In genomic region chr19:4144666-4145261, GRCh38 we compare ENCODE assay signal across 15 cellular contexts. TPM values are rescaled to one million over a fixed set of nuclear protein-coding genes. Genes with fewer than 3 reads are reported as not detected.
DNase-seq lines count a peak whose midpoint lies in the region; ATAC-seq, FAIRE-seq and TF ChIP-seq lines count a peak whose summit lies in the region.
"Had no signal": no experiment of that assay in that cellular context is flagged by ENCODE, and none has a peak within 500 bp of the region (broad histone marks: within the 10 kb centered on the region; RNA-seq: fewer than 3 reads in every experiment).

No MANE protein-coding gene starts in this region.

- H3K9me3 ChIP-seq in K562 (replicated peaks; ENCODE audit: control insufficient read depth, insufficient read depth, low read depth, low read length): no peaks in the 10 kb centered on the region
- no peaks in the 10 kb centered on the region for H3K9me3 ChIP-seq in lung (ENCODE audit: control insufficient read depth in 2 of 2, insufficient read depth in 1 of 2, low read length in 1 of 2)
- no peaks in the 10 kb centered on the region for H3K9me3 ChIP-seq in CD8-positive, alpha-beta T cell (ENCODE audit: low read length)
- H3K9me3 ChIP-seq: BLaER1 treated with 17β-estradiol and CSF1 and Interleukin-3, amounts not matched to agents 10 nM and 100 nM; body of pancreas had no signal

- TF ChIP-seq CTCF in K562 (IDR thresholded peaks at IDR 0.05 in 2 of 3, conservative IDR thresholded peaks at IDR 0.05 in 1 of 3; ENCODE audit: insufficient read depth in 2 of 3, low read depth in 1 of 3, low read length in 3 of 3) (no peak), lung (IDR thresholded peaks at IDR 0.05; ENCODE audit: control extremely low read depth, extremely low read depth) (no peak)
- TF ChIP-seq CTCF in CD8-positive, alpha-beta T cell (IDR thresholded peaks at IDR 0.05): no peak

- H3K36me3 Mint-ChIP-seq in CD8-positive, alpha-beta T cell: no peaks in the 10 kb centered on the region

- H3K9me3 Mint-ChIP-seq in CD8-positive, alpha-beta T cell: no peaks in the 10 kb centered on the region
- H3K9me3 Mint-ChIP-seq: activated T-cell treated with anti-CD3 and anti-CD28 coated beads, Interleukin-2, amount 50 U/mL, for 4 hours; stimulated activated naive CD8-positive, alpha-beta T cell treated with anti-CD3 and anti-CD28 coated beads, Interleukin-15, Interleukin-2, amounts not matched to agents 100 ng/mL and 50 ng/mL, for 24 hours had no signal

- H3K4me1 Mint-ChIP-seq in CD8-positive, alpha-beta T cell (ENCODE audit: low read depth): peaks cover 6% of the 10 kb centered on the region

- H3K27me3 ChIP-seq in K562 (ENCODE audit: control insufficient read depth in 2 of 2, insufficient read depth in 2 of 2, low read length in 2 of 2) (no peaks in the 10 kb centered on the region), lung (ENCODE audit: control insufficient read depth, insufficient read depth) (no peaks in the 10 kb centered on the region)
- peaks cover 3% of the 10 kb centered on the region for H3K27me3 ChIP-seq in CD8-positive, alpha-beta T cell (ENCODE audit: insufficient read depth, low read length)
- H3K27me3 ChIP-seq: BLaER1 treated with 17β-estradiol and CSF1 and Interleukin-3, amounts not matched to agents 10 nM and 100 nM; body of pancreas had no signal

- H3K9ac ChIP-seq in K562 (ENCODE audit: insufficient read depth in 1 of 2, low read depth in 2 of 2, low read length in 2 of 2): peak overlapping the region in 1 of 2 experiments; percentile 4; a peak in 1 of 4 replicates
- H3K9ac ChIP-seq: BLaER1 treated with 17β-estradiol and CSF1 and Interleukin-3, amounts not matched to agents 10 nM and 100 nM had no signal

- H3K27ac ChIP-seq in K562 (ENCODE audit: extremely low read depth, low read depth, low read length) (no peak overlapping the region), lung (ENCODE audit: low read depth in 1 of 2, low read length in 1 of 2) (no peak overlapping the region)
- no peak overlapping the region for H3K27ac ChIP-seq in CD8-positive, alpha-beta T cell (ENCODE audit: low read depth, low read length)
- H3K27ac ChIP-seq: body of pancreas had no signal

- H3K27me3 Mint-ChIP-seq in CD8-positive, alpha-beta T cell (ENCODE audit: low read depth): peaks cover 22% of the 10 kb centered on the region

- H3K4me3 Mint-ChIP-seq in CD8-positive, alpha-beta T cell: no peak overlapping the region
- H3K4me3 Mint-ChIP-seq: activated T-cell treated with anti-CD3 and anti-CD28 coated beads, Interleukin-2, amount 50 U/mL, for 4 hours; stimulated activated naive CD8-positive, alpha-beta T cell treated with anti-CD3 and anti-CD28 coated beads, Interleukin-15, Interleukin-2, amounts not matched to agents 100 ng/mL and 50 ng/mL, for 24 hours had no signal

- intact Hi-C loops in K562 (cut with micrococcal nuclease): loop anchor here (1.0 kb wide), 1 partner anchor 38 kb away; the partner anchor contains the start of genes ANKRD24 and SIRT6
- intact Hi-C loops in CD8-positive, alpha-beta T cell (cut with DNase I, micrococcal nuclease): no loop called here

- peaks cover 7 to 30% of the 10 kb centered on the region in 2 experiments; a peak in 4 of 5 replicates for H3K4me1 ChIP-seq in K562 (replicated peaks in 1 of 2; ENCODE audit: control insufficient read depth in 2 of 2, insufficient read depth in 2 of 2, low read length in 2 of 2)
- H3K4me1 ChIP-seq in lung (ENCODE audit: control insufficient read depth in 2 of 2, insufficient read depth in 2 of 2, low read length in 2 of 2): no peaks in the 10 kb centered on the region
- H3K4me1 ChIP-seq in CD8-positive, alpha-beta T cell (ENCODE audit: insufficient read depth, low read length): peaks cover 8% of the 10 kb centered on the region

- H3K27ac Mint-ChIP-seq in CD8-positive, alpha-beta T cell: no peak overlapping the region
- H3K27ac Mint-ChIP-seq: stimulated activated naive CD8-positive, alpha-beta T cell treated with anti-CD3 and anti-CD28 coated beads, Interleukin-15, Interleukin-2, amounts not matched to agents 100 ng/mL and 50 ng/mL, for 24 hours had no signal

- ATAC-seq in K562 (no peak), lung (ENCODE audit: insufficient read depth, low FRiP score) (peak; percentile 37), HG03039 (IDR thresholded peaks at IDR 0.05; ENCODE audit: unreplicated experiment) (no peak)
- no peak for ATAC-seq in CD8-positive, alpha-beta T cell
- ATAC-seq: activated T-cell treated with anti-CD3 and anti-CD28 coated beads, Interleukin-2, amount 50 U/mL, for 4 hours; body of pancreas had no signal

- BruUV-seq in K562 (replicated peaks; lab: Mats Ljungman, UMichigan): no TSS peak

- FAIRE-seq in K562 (lab: Jason Lieb, UNC): no peak

- no peaks in the 10 kb centered on the region for H4K20me1 ChIP-seq in K562 (replicated peaks; ENCODE audit: control insufficient read depth, insufficient read depth, low read length)
- H4K20me1 ChIP-seq: BLaER1 treated with 17β-estradiol and CSF1 and Interleukin-3, amounts not matched to agents 10 nM and 100 nM had no signal

- in situ Hi-C loops in K562 (cut with MboI): no loop called here

- DNase-seq in D341Med (ENCODE audit: low spot score): peak; percentile 20
- DNase-seq in M059J (ENCODE audit: low read depth): peak; percentile 71
- peak; percentile 34 to 60 (median 46) for DNase-seq in K562 (ENCODE audit: extremely low read depth in 1 of 4, low spot score in 3 of 4)
- no peak for DNase-seq in lung (ENCODE audit: low spot score)
- DNase-seq in amygdala (lab: John Stamatoyannopoulos, UW): no peak
- no peak for DNase-seq in NCI-H187 (lab: John Stamatoyannopoulos, UW)
- no peak for DNase-seq in CD8-positive, alpha-beta T cell
- DNase-seq: activated T-cell treated with anti-CD3 and anti-CD28 coated beads, Interleukin-2, amount 50 U/mL, for 4 hours; body of pancreas; NCI-H1436; stimulated activated CD4-positive, alpha-beta T cell treated with anti-CD3 and anti-CD28 coated beads, Interleukin-4, amount 100 ng/mL, for 4 hours had no signal

- POLR2A ChIA-PET in K562 (lab: Yijun Ruan, JAX): no interaction called here
- POLR2A ChIA-PET in CD8-positive, alpha-beta T cell (lab: Charles Lee): no interaction called here

- no peaks in the 10 kb centered on the region for H3K9me1 ChIP-seq in K562 (ENCODE audit: control insufficient read depth, insufficient read depth, low read length)

- H2AFZ ChIP-seq in K562 (ENCODE audit: low read depth, low read length): no peak overlapping the region

- H3K4me3 ChIP-seq in K562 (no peak overlapping the region), lung (no peak overlapping the region)
- H3K4me3 ChIP-seq in CD8-positive, alpha-beta T cell (ENCODE audit: low read depth, low read length): no peak overlapping the region
- H3K4me3 ChIP-seq: BLaER1 treated with 17β-estradiol and CSF1 and Interleukin-3, amounts not matched to agents 10 nM and 100 nM; body of pancreas had no signal

- H3K4me2 ChIP-seq in K562 (ENCODE audit: insufficient read depth, low read length): no peak overlapping the region

- no peak for TF ChIP-seq RAD21 in K562 (CRISPR knock-in tag; conservative IDR thresholded peaks at IDR 0.05 in 1 of 2, IDR thresholded peaks at IDR 0.05 in 1 of 2)

- CTCF ChIA-PET in K562 (lab: Yijun Ruan, JAX; ENCODE audit: low intra/inter-chr PET ratio): no interaction called here
- CTCF ChIA-PET in CD8-positive, alpha-beta T cell (lab: Charles Lee): no interaction called here

- 34% methylated on average over 6 of the region's 7 CpGs for WGBS in K562 (ENCODE audit: insufficient coverage, low coverage, missing lambda C conversion rate)
- WGBS in lung, 2 donors: 21 to 43% methylated on average over 7 of the region's 7 CpGs

- no peak for TF ChIP-seq POLR2A in K562 (conservative IDR thresholded peaks at IDR 0.05)

- no peaks in the 10 kb centered on the region for H3K36me3 ChIP-seq in K562 (ENCODE audit: control insufficient read depth, insufficient read depth, low read length)
- no peaks in the 10 kb centered on the region for H3K36me3 ChIP-seq in lung (ENCODE audit: control insufficient read depth in 2 of 2, insufficient read depth in 2 of 2, low read length in 2 of 2)
- H3K36me3 ChIP-seq in CD8-positive, alpha-beta T cell (ENCODE audit: insufficient read depth, low read length): no peaks in the 10 kb centered on the region
- H3K36me3 ChIP-seq: BLaER1 treated with 17β-estradiol and CSF1 and Interleukin-3, amounts not matched to agents 10 nM and 100 nM had no signal

- no peaks in the 10 kb centered on the region for H3K79me2 ChIP-seq in K562 (ENCODE audit: control insufficient read depth, insufficient read depth, low read length)

- no peak for TF ChIP-seq EP300 in K562 (IDR thresholded peaks at IDR 0.05; ENCODE audit: low read length)

RNA-seq across cellular contexts. Expression of gene CREB3L3, which starts 8.7 kb away (rescaled TPM):
- 0.39 TPM in 1 of 2 replicates, not detected in the other for total RNA-seq in M059J (2014; rRNA removed; shearing (Covaris generic))
- not detected in 2 replicates for total RNA-seq in K562 (2011; cell fraction: chromatin; rRNA removed; ENCODE audit: low replicate concordance)
- not detected in 2 replicates for total RNA-seq in K562 (2011; cell fraction: nucleolus; rRNA removed)
- total RNA-seq in K562 (2011; cell fraction: nucleoplasm; rRNA removed): not detected in 2 replicates
- total RNA-seq in K562 (2014; rRNA removed): not detected in 2 replicates
- total RNA-seq in K562 (2014; rRNA removed; fragmentation: Illumina TruSeq; extraction: Trizol): not detected in 2 replicates
- total RNA-seq in K562 (2015; rRNA removed; fragmentation: Illumina TruSeq; extraction: Trizol): 0.11 TPM in 1 of 2 replicates, not detected in the other
- total RNA-seq in K562 (2021): 0.07 TPM in 1 of 2 replicates, not detected in the other
- 0.03 TPM in 1 of 2 replicates, not detected in the other for polyA plus RNA-seq in K562 (2011; rRNA removed)
- polyA plus RNA-seq in K562 (2011; cell fraction: cytosol; rRNA removed): not detected in 2 replicates
- not detected in 2 replicates for polyA plus RNA-seq in K562 (2011; cell fraction: nucleus; rRNA removed)
- polyA plus RNA-seq in K562 (2012): 0.08 and 0.17 TPM in 2 replicates
- 0.06 TPM in 1 of 2 replicates, not detected in the other for polyA plus RNA-seq in K562 (2014; fragmentation: Illumina TruSeq; extraction: Trizol)
- not detected for polyA plus RNA-seq in K562 (2014; fragmentation: Nextera tagmentation; extraction: Ambion mirVana)
- 0.38 TPM in 1 of 2 replicates, not detected in the other for polyA plus RNA-seq in K562 (2014; rRNA removed)
- not detected in 2 replicates for polyA minus RNA-seq in K562 (2011; rRNA and poly(A)+ RNA removed)
- polyA minus RNA-seq in K562 (2011; cell fraction: cytosol; rRNA and poly(A)+ RNA removed): not detected in 2 replicates
- not detected in 2 replicates for polyA minus RNA-seq in K562 (2011; cell fraction: nucleus; rRNA and poly(A)+ RNA removed)
- not detected for total RNA-seq in lung
- polyA plus RNA-seq in lung: under 1 TPM in 1 of 2 donors, not detected in 1; 0.03 TPM
- total RNA-seq in CD8-positive, alpha-beta T cell: not detected
- total RNA-seq: HT-29 had no signal

RNA-seq across cellular contexts. Expression of gene MAP2K2, which starts 20.8 kb away (rescaled TPM):
- 115 and 162 TPM in 2 replicates for total RNA-seq in M059J (2014; rRNA removed; shearing (Covaris generic))
- total RNA-seq in K562 (2011; cell fraction: chromatin; rRNA removed; ENCODE audit: low replicate concordance): 38.8 and 113 TPM in 2 replicates
- total RNA-seq in K562 (2011; cell fraction: nucleolus; rRNA removed): 81.4 and 92.0 TPM in 2 replicates
- total RNA-seq in K562 (2011; cell fraction: nucleoplasm; rRNA removed): 58.5 and 81.8 TPM in 2 replicates
- total RNA-seq in K562 (2014; rRNA removed) (140 and 200 TPM in 2 replicates), K562 (2014; rRNA removed; fragmentation: Illumina TruSeq; extraction: Trizol) (58.3 and 60.9 TPM in 2 replicates), K562 (2015; rRNA removed; fragmentation: Illumina TruSeq; extraction: Trizol) (72.6 and 78.0 TPM in 2 replicates), K562 (2021) (150 and 151 TPM in 2 replicates), lung (100 to 1,000 TPM in 1 of 2 donors, 10 to 100 TPM in 1; 63.6 to 146 TPM)
- polyA plus RNA-seq in K562 (2011; rRNA removed) (40.4 and 41.5 TPM in 2 replicates), K562 (2014; fragmentation: Illumina TruSeq; extraction: Trizol) (41.1 and 84.5 TPM in 2 replicates), K562 (2014; fragmentation: Nextera tagmentation; extraction: Ambion mirVana) (1 to 10 TPM; 1.0 to 5.0 TPM), K562 (2014; rRNA removed) (90.7 and 97.4 TPM in 2 replicates), lung (100 to 1,000 TPM; 120 to 181 TPM)
- 60.4 and 128 TPM in 2 replicates for polyA plus RNA-seq in K562 (2011; cell fraction: cytosol; rRNA removed)
- 70.1 and 145 TPM in 2 replicates for polyA plus RNA-seq in K562 (2011; cell fraction: nucleus; rRNA removed)
- polyA plus RNA-seq in K562 (2012): 110 and 220 TPM in 2 replicates
- polyA minus RNA-seq in K562 (2011; rRNA and poly(A)+ RNA removed): 14.2 and 24.8 TPM in 2 replicates
- 63.5 and 95.7 TPM in 2 replicates for polyA minus RNA-seq in K562 (2011; cell fraction: cytosol; rRNA and poly(A)+ RNA removed)
- 31.5 and 34.3 TPM in 2 replicates for polyA minus RNA-seq in K562 (2011; cell fraction: nucleus; rRNA and poly(A)+ RNA removed)
- total RNA-seq in CD8-positive, alpha-beta T cell: 10 to 100 TPM; 73.9 to 76.8 TPM

RNA-seq across cellular contexts. Expression of gene SIRT6, which starts 37.6 kb away (rescaled TPM):
- total RNA-seq in M059J (2014; rRNA removed; shearing (Covaris generic)): 9.4 and 21.9 TPM in 2 replicates
- 19.9 and 49.6 TPM in 2 replicates for total RNA-seq in K562 (2011; cell fraction: chromatin; rRNA removed; ENCODE audit: low replicate concordance)
- total RNA-seq in K562 (2011; cell fraction: nucleolus; rRNA removed): 43.2 and 44.7 TPM in 2 replicates
- total RNA-seq in K562 (2011; cell fraction: nucleoplasm; rRNA removed): 26.7 and 29.2 TPM in 2 replicates
- total RNA-seq in K562 (2014; rRNA removed): 26.7 and 32.5 TPM in 2 replicates
- 0.93 and 2.7 TPM in 2 replicates for total RNA-seq in K562 (2014; rRNA removed; fragmentation: Illumina TruSeq; extraction: Trizol)
- 10.2 and 11.0 TPM in 2 replicates for total RNA-seq in K562 (2015; rRNA removed; fragmentation: Illumina TruSeq; extraction: Trizol)
- total RNA-seq in K562 (2021): 36.6 and 37.7 TPM in 2 replicates
- polyA plus RNA-seq in K562 (2011; rRNA removed): 15.0 and 20.8 TPM in 2 replicates
- polyA plus RNA-seq in K562 (2011; cell fraction: cytosol; rRNA removed): 25.2 and 50.5 TPM in 2 replicates
- 41.0 and 84.2 TPM in 2 replicates for polyA plus RNA-seq in K562 (2011; cell fraction: nucleus; rRNA removed)
- polyA plus RNA-seq in K562 (2012): 27.9 and 32.4 TPM in 2 replicates
- 8.0 and 23.9 TPM in 2 replicates for polyA plus RNA-seq in K562 (2014; fragmentation: Illumina TruSeq; extraction: Trizol)
- polyA plus RNA-seq in K562 (2014; fragmentation: Nextera tagmentation; extraction: Ambion mirVana): 1 to 10 TPM; 1.4 to 1.8 TPM
- polyA plus RNA-seq in K562 (2014; rRNA removed): 37.3 and 41.1 TPM in 2 replicates
- polyA minus RNA-seq in K562 (2011; rRNA and poly(A)+ RNA removed): 2.9 and 6.5 TPM in 2 replicates
- polyA minus RNA-seq in K562 (2011; cell fraction: cytosol; rRNA and poly(A)+ RNA removed): 12.1 and 12.7 TPM in 2 replicates
- polyA minus RNA-seq in K562 (2011; cell fraction: nucleus; rRNA and poly(A)+ RNA removed): 11.3 and 13.2 TPM in 2 replicates
- total RNA-seq in lung: 10 to 100 TPM; 10.2 to 29.3 TPM
- polyA plus RNA-seq in lung: 10 to 100 TPM; 29.1 to 36.5 TPM
- total RNA-seq in CD8-positive, alpha-beta T cell: 10 to 100 TPM; 12.0 to 13.0 TPM

RNA-seq across cellular contexts. Expression of gene ANKRD24, which starts 37.7 kb away (rescaled TPM):
- total RNA-seq in M059J (2014; rRNA removed; shearing (Covaris generic)): 0.12 and 0.20 TPM in 2 replicates
- total RNA-seq in K562 (2011; cell fraction: chromatin; rRNA removed; ENCODE audit: low replicate concordance): 0.53 and 1.2 TPM in 2 replicates
- total RNA-seq in K562 (2011; cell fraction: nucleolus; rRNA removed): 0.13 and 0.17 TPM in 2 replicates
- total RNA-seq in K562 (2011; cell fraction: nucleoplasm; rRNA removed): 0.15 and 0.37 TPM in 2 replicates
- 0.08 TPM in 1 of 2 replicates, not detected in the other for total RNA-seq in K562 (2014; rRNA removed)
- not detected in 2 replicates for total RNA-seq in K562 (2014; rRNA removed; fragmentation: Illumina TruSeq; extraction: Trizol)
- total RNA-seq in K562 (2015; rRNA removed; fragmentation: Illumina TruSeq; extraction: Trizol): not detected in 2 replicates
- total RNA-seq in K562 (2021): 0.07 and 0.38 TPM in 2 replicates
- polyA plus RNA-seq in K562 (2011; rRNA removed): 0.11 and 0.24 TPM in 2 replicates
- polyA plus RNA-seq in K562 (2011; cell fraction: cytosol; rRNA removed): 0.31 and 0.34 TPM in 2 replicates
- polyA plus RNA-seq in K562 (2011; cell fraction: nucleus; rRNA removed): 0.48 TPM in 2 replicates
- polyA plus RNA-seq in K562 (2012): 0.09 and 0.51 TPM in 2 replicates
- polyA plus RNA-seq in K562 (2014; fragmentation: Illumina TruSeq; extraction: Trizol): 0.07 TPM in 1 of 2 replicates, not detected in the other
- not detected for polyA plus RNA-seq in K562 (2014; fragmentation: Nextera tagmentation; extraction: Ambion mirVana)
- 0.03 and 0.12 TPM in 2 replicates for polyA plus RNA-seq in K562 (2014; rRNA removed)
- polyA minus RNA-seq in K562 (2011; rRNA and poly(A)+ RNA removed): 0.11 and 0.27 TPM in 2 replicates
- polyA minus RNA-seq in K562 (2011; cell fraction: cytosol; rRNA and poly(A)+ RNA removed): not detected in 2 replicates
- polyA minus RNA-seq in K562 (2011; cell fraction: nucleus; rRNA and poly(A)+ RNA removed): 0.11 and 0.13 TPM in 2 replicates
- total RNA-seq in lung: 1 to 10 TPM; 1.1 to 1.5 TPM
- polyA plus RNA-seq in lung: 1 to 10 TPM in 1 of 2 donors, under 1 TPM in 1; 0.68 to 2.4 TPM
- 1 to 10 TPM in 1 of 2 experiments, under 1 TPM in 1; 0.83 to 1.2 TPM for total RNA-seq in CD8-positive, alpha-beta T cell

Comparison
In these comparisons a context has a peak if more than half of its experiments do, and no peak if none do; other contexts are left out.
1. DNase-seq: peak in D341Med (single experiment), M059J (single experiment) and K562 (4 of 4); none in lung (single experiment), amygdala (0 of 56), NCI-H187 (0 of 2) and CD8-positive, alpha-beta T cell (0 of 7).